ENCODE assay signal across 8 cellular contexts in genomic region chr4:45453258-45453841, GRCh38.
DNase-seq lines count a peak whose midpoint lies in the region; ATAC-seq and TF ChIP-seq lines count a peak whose summit lies in the region.

No MANE protein-coding gene starts in this region.

- no peaks in the 10 kb centered on the region for H4K20me1 ChIP-seq in PC-3 (ENCODE audit: low read length)

- in situ Hi-C loops in transverse colon (cut with MboI; ENCODE audit: low pct_ligation_motif_present in 1 of 4, low pct_unique_long_range_greater_than_20kb in 1 of 4, low sequenced_read_pairs in 3 of 4): no loop called here

- CTCF ChIA-PET in PC-3 (lab: Charles Lee): interaction anchor here (0.7 to 0.8 kb wide), 2 partner anchors 15 to 289 kb away, joined by 3 to 4 read pairs; no protein-coding TSS in a partner anchor

- H3K9me2 ChIP-seq in PC-3 (replicated peaks; ENCODE audit: low read length): no peaks in the 10 kb centered on the region

- no peaks in the 10 kb centered on the region for H3K27me3 ChIP-seq in PC-3 (ENCODE audit: low read length)
- no peaks in the 10 kb centered on the region for H3K27me3 ChIP-seq in transverse colon

- DNase-seq in HT1080 (ENCODE audit: low read depth): peak; percentile 49
- DNase-seq in PC-3: peak; percentile 55
- peak; percentile 1 for DNase-seq in glomerular visceral epithelial cell (ENCODE audit: extremely low spot score)
- no peak for DNase-seq in transverse colon
- DNase-seq in GDM1 (lab: John Stamatoyannopoulos, UW): no peak
- no peak for DNase-seq in activated gamma-delta T cell (lab: John Stamatoyannopoulos, UW)
- DNase-seq in GF-D8 (lab: John Stamatoyannopoulos, UW): no peak

- BruUV-seq in PC-3 (replicated peaks; lab: Mats Ljungman, UMichigan): no TSS peak

- peak; percentile 91 for ATAC-seq in PC-3

- no peaks in the 10 kb centered on the region for H3K4me1 ChIP-seq in PC-3 (ENCODE audit: insufficient read depth, low read length)
- no peaks in the 10 kb centered on the region for H3K4me1 ChIP-seq in transverse colon

- H3K4me3 ChIP-seq in PC-3 (ENCODE audit: low read length): no peak overlapping the region
- H3K4me3 ChIP-seq in transverse colon: no peak overlapping the region

- WGBS in transverse colon (ENCODE audit: low coverage in 1 of 2), 2 donors: 8 to 36% methylated on average over 2 to 5 of the region's 5 CpGs

- no peak overlapping the region for H3K4me2 ChIP-seq in PC-3 (ENCODE audit: low read length)

- H3K9me3 ChIP-seq in PC-3 (ENCODE audit: low read length) (no peaks in the 10 kb centered on the region), transverse colon (no peaks in the 10 kb centered on the region)

- H3K27ac ChIP-seq in PC-3 (ENCODE audit: low read length) (no peak overlapping the region), transverse colon (no peak overlapping the region)

- H3K79me2 ChIP-seq in PC-3 (ENCODE audit: low read length): no peaks in the 10 kb centered on the region

- intact Hi-C loops in PC-3 (cut with micrococcal nuclease) (loop anchor here (1.0 kb wide), 1 partner anchor 818 kb away; no protein-coding TSS in a partner anchor), transverse colon (cut with DNase I; ENCODE audit: low total_unique reads) (no loop called here)

- H3K36me3 ChIP-seq in PC-3 (ENCODE audit: low read depth, low read length): no peaks in the 10 kb centered on the region
- no peaks in the 10 kb centered on the region for H3K36me3 ChIP-seq in transverse colon

- no peak for TF ChIP-seq EP300 in transverse colon (IDR thresholded peaks at IDR 0.05; ENCODE audit: low read depth)

- no peaks in the 10 kb centered on the region for H3F3A ChIP-seq in PC-3 (ENCODE audit: low read length, unreplicated experiment)

- no peak overlapping the region for H3K9ac ChIP-seq in PC-3 (ENCODE audit: low read length)

- H2AFZ ChIP-seq in PC-3 (ENCODE audit: low read length): no peak overlapping the region

- peak; percentile 48 for TF ChIP-seq CTCF in GM12873 (IDR thresholded peaks at IDR 0.05; ENCODE audit: insufficient read depth, low read depth, low read length, missing control alignments)
- peak; percentile 61 for TF ChIP-seq CTCF in PC-3 (conservative IDR thresholded peaks at IDR 0.05; ENCODE audit: low read depth, low read length)
- peak; percentile 27 to 46 (median 42) for TF ChIP-seq CTCF in transverse colon (IDR thresholded peaks at IDR 0.05)

- no peak for TF ChIP-seq POLR2A in transverse colon (IDR thresholded peaks at IDR 0.05)

- POLR2A ChIA-PET in PC-3 (lab: Charles Lee; ENCODE audit: unreplicated experiment): no interaction called here

Comparison
In these comparisons a context has a peak if more than half of its experiments do, and no peak if none do; other contexts are left out.
1. DNase-seq: peak in HT1080 (single experiment), PC-3 (single experiment) and glomerular visceral epithelial cell (single experiment); none in transverse colon (single experiment), GDM1 (single experiment), activated gamma-delta T cell (single experiment) and GF-D8 (single experiment).
2. Peak in every context shown above with its lines, with median percentiles within 50 percentile points of each other: CTCF ChIP-seq.